ENCODE assay signal across 1 cellular context in genomic region chr12:109783135-109783964, GRCh38.
TF ChIP-seq lines count a peak whose summit lies in the region.

No MANE protein-coding gene starts in this region.

TF ChIP-seq in HepG2, 621 proteins besides CTCF, POLR2A, EP300 and RAD21 (continued from another document):
- TF ChIP-seq ZNF687 (CRISPR knock-in tag; IDR thresholded peaks at IDR 0.05), result peak; percentile 64
- 0 out of 2 replicates have a peak, but pooled peaks have one; percentile 14 for TF ChIP-seq TFAP4 (IDR thresholded peaks at IDR 0.05; ENCODE audit: borderline replicate concordance, low read depth)
